18 cellular contexts compared by ENCODE assay signal in the genomic region with DNA sequence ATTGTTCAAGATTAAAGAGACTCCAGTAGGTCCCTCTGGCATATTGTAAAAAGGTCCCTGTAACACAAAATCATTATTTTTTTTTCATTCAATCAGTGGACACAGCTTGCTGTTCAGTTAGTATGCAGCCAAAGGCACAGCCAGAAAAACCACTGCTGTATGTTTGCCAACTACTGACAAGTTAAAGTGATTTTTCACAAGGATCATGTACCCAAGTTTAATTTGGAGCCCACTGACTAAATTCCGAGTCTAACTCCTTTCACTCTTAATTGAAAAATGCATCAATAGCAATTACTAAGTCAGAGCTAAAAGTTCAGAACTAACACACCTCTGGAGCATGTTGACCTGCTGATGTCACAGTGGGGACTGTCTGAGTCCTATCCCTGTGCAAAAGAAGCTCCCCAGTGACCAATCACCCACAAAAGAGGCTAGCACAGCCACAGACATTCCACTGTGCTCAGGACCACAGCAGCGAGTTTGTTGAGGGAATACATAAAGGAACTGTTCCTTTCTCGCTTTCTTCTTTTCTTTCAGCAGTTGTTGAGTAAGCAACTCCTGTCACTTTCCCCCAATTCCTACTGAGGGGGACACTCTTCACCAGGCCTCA.
DNase-seq lines count a peak whose midpoint lies in the region; ATAC-seq and TF ChIP-seq lines count a peak whose summit lies in the region.
"Had no signal": no experiment of that assay in that cellular context is flagged by ENCODE, and none has a peak within 500 bp of the region (broad histone marks: within the 10 kb centered on the region; RNA-seq: fewer than 3 reads in every experiment).

No MANE protein-coding gene starts in this region.

- H3K27me3 ChIP-seq in neural progenitor cell = no peaks in the 10 kb centered on the region
- H3K27me3 ChIP-seq in sigmoid colon = no peaks in the 10 kb centered on the region
- H3K27me3 ChIP-seq: right atrium auricular region, stomach had no signal

- H3K4me2 ChIP-seq in neural progenitor cell = peak overlapping the region; percentile 54

- no peaks in the 10 kb centered on the region for H4K20me1 ChIP-seq in neural progenitor cell (ENCODE audit: low read depth)

- H3K4me1 ChIP-seq in neural progenitor cell = peaks cover 32% of the 10 kb centered on the region
- peaks cover 0 to 15% (median 0%) of the 10 kb centered on the region in 4 donors for H3K4me1 ChIP-seq in sigmoid colon
- H3K4me1 ChIP-seq: right atrium auricular region had no signal

- WGBS in sigmoid colon, 2 donors = 91 to 92% methylated on average over 3 of the region's 3 CpGs

- TF ChIP-seq CTCF in fibroblast of the aortic adventitia (IDR thresholded peaks at IDR 0.05; ENCODE audit: insufficient read depth, low read length) (no peak), neural progenitor cell (IDR thresholded peaks at IDR 0.05) (no peak), sigmoid colon (IDR thresholded peaks at IDR 0.05) (no peak)

- ATAC-seq in T-helper 17 cell = no peak
- ATAC-seq: activated CD8-positive, alpha-beta T cell treated with anti-CD3 and anti-CD28 coated beads for 36 hours had no signal

- H3K79me2 ChIP-seq in neural progenitor cell (ENCODE audit: low read depth) = peaks cover 2% of the 10 kb centered on the region

- H3K4me1 Mint-ChIP-seq in T-helper 17 cell (peaks cover 30% of the 10 kb centered on the region), neural progenitor cell (peaks cover 61% of the 10 kb centered on the region)

- TF ChIP-seq POLR2A in sigmoid colon (IDR thresholded peaks at IDR 0.05) = no peak

- H3K27ac Mint-ChIP-seq in T-helper 17 cell (peak overlapping the region; percentile 74), neural progenitor cell (peak overlapping the region; percentile 78)
- H3K27ac Mint-ChIP-seq: activated CD8-positive, alpha-beta T cell treated with anti-CD3 and anti-CD28 coated beads for 36 hours; activated naive CD8-positive, alpha-beta T cell treated with anti-CD3 and anti-CD28 coated beads, Interleukin-2, amount 10 ng/mL, durations not matched to agents 7 days and 5 days; activated T-helper 1 cell treated with anti-CD3 and anti-CD28 coated beads, Interleukin-12 subunit alpha, Interleukin-12 subunit beta, Interleukin-2, Interleukin-4 antibody, amounts not matched to agents 30 ng/mL and 10 ng/mL and 1 ng/mL, durations not matched to agents 14 hours and 24 hours and 36 hours; WTC11 had no signal

- intact Hi-C loops in sigmoid colon (cut with DNase I) = loop anchor here (10.0 kb wide), 1 partner anchor 383 kb away; no protein-coding TSS in a partner anchor

- no peaks in the 10 kb centered on the region for H3K9me3 ChIP-seq in T-helper 17 cell (ENCODE audit: control insufficient read depth, low read length, poor library complexity, severe bottlenecking)
- no peaks in the 10 kb centered on the region for H3K9me3 ChIP-seq in neural progenitor cell (ENCODE audit: low read depth)
- H3K9me3 ChIP-seq in sigmoid colon = no peaks in the 10 kb centered on the region
- H3K9me3 ChIP-seq: right atrium auricular region, stomach had no signal

- no peaks in the 10 kb centered on the region for H3K9me3 Mint-ChIP-seq in neural progenitor cell
- H3K9me3 Mint-ChIP-seq: activated CD8-positive, alpha-beta T cell treated with anti-CD3 and anti-CD28 coated beads for 36 hours; activated naive CD8-positive, alpha-beta T cell treated with anti-CD3 and anti-CD28 coated beads, Interleukin-2, amount 10 ng/mL, durations not matched to agents 7 days and 5 days; activated T-helper 1 cell treated with anti-CD3 and anti-CD28 coated beads, Interleukin-12 subunit alpha, Interleukin-12 subunit beta, Interleukin-2, Interleukin-4 antibody, amounts not matched to agents 30 ng/mL and 10 ng/mL and 1 ng/mL, durations not matched to agents 14 hours and 24 hours and 36 hours; CD8-positive, alpha-beta memory T cell; WTC11 had no signal

- H3K36me3 Mint-ChIP-seq in T-helper 17 cell (ENCODE audit: low read depth) (peaks cover 8% of the 10 kb centered on the region), neural progenitor cell (peaks cover 10% of the 10 kb centered on the region)
- H3K36me3 Mint-ChIP-seq: WTC11 had no signal

- no peak overlapping the region for H3K9ac ChIP-seq in neural progenitor cell

- no peaks in the 10 kb centered on the region for H3K36me3 ChIP-seq in neural progenitor cell
- no peaks in the 10 kb centered on the region for H3K36me3 ChIP-seq in sigmoid colon
- H3K36me3 ChIP-seq: right atrium auricular region, stomach had no signal

- peaks cover 24% of the 10 kb centered on the region for H3F3A ChIP-seq in neural progenitor cell (ENCODE audit: low read depth)

- no peak for TF ChIP-seq EP300 in sigmoid colon (IDR thresholded peaks at IDR 0.05)

- DNase-seq in ELF-1 (ENCODE audit: low read depth, low spot score) (peak; percentile 10), T-helper 17 cell (no peak), fibroblast of the aortic adventitia (ENCODE audit: low read depth) (peak; percentile 24), neural progenitor cell (ENCODE audit: low spot score) (peak; percentile 12), NCI-H510A (lab: John Stamatoyannopoulos, UW) (no peak), iPS-NIHi7 (ENCODE audit: extremely low spot score) (no peak), sigmoid colon (no peak), cerebellar nuclear complex (lab: John Stamatoyannopoulos, UW) (no peak)
- DNase-seq: activated CD8-positive, alpha-beta T cell treated with anti-CD3 and anti-CD28 coated beads for 36 hours; activated naive CD8-positive, alpha-beta T cell treated with anti-CD3 and anti-CD28 coated beads, Interleukin-2, amount 10 ng/mL, durations not matched to agents 7 days and 5 days; CD8-positive, alpha-beta memory T cell; DND-41; NCI-H1436; stimulated activated CD4-positive, alpha-beta T cell treated with anti-CD3 and anti-CD28 coated beads, Interleukin-1b, Interleukin-23, amount 100 ng/mL, for 48 hours; stomach had no signal

- H3K4me3 ChIP-seq in fibroblast of the aortic adventitia (ENCODE audit: low read depth, low read length) = no peak overlapping the region
- no peak overlapping the region for H3K4me3 ChIP-seq in neural progenitor cell
- no peak overlapping the region for H3K4me3 ChIP-seq in sigmoid colon
- H3K4me3 ChIP-seq: right atrium auricular region, stomach had no signal

- no peaks in the 10 kb centered on the region for H3K27me3 Mint-ChIP-seq in T-helper 17 cell
- H3K27me3 Mint-ChIP-seq in neural progenitor cell (ENCODE audit: insufficient read depth, low read depth) = no peaks in the 10 kb centered on the region
- H3K27me3 Mint-ChIP-seq: activated CD8-positive, alpha-beta T cell treated with anti-CD3 and anti-CD28 coated beads for 36 hours; activated naive CD8-positive, alpha-beta T cell treated with anti-CD3 and anti-CD28 coated beads, Interleukin-2, amount 10 ng/mL, durations not matched to agents 7 days and 5 days; CD8-positive, alpha-beta memory T cell had no signal

- H3K27ac ChIP-seq in neural progenitor cell = no peak overlapping the region
- H3K27ac ChIP-seq in sigmoid colon = no peak overlapping the region
- H3K27ac ChIP-seq: right atrium auricular region, stomach had no signal

- H3K4me3 Mint-ChIP-seq in T-helper 17 cell (no peak overlapping the region), neural progenitor cell (peak overlapping the region; percentile 11)
- H3K4me3 Mint-ChIP-seq: activated CD8-positive, alpha-beta T cell treated with anti-CD3 and anti-CD28 coated beads for 36 hours; activated naive CD8-positive, alpha-beta T cell treated with anti-CD3 and anti-CD28 coated beads, Interleukin-2, amount 10 ng/mL, durations not matched to agents 7 days and 5 days; activated T-helper 1 cell treated with anti-CD3 and anti-CD28 coated beads, Interleukin-12 subunit alpha, Interleukin-12 subunit beta, Interleukin-2, Interleukin-4 antibody, amounts not matched to agents 30 ng/mL and 10 ng/mL and 1 ng/mL, durations not matched to agents 14 hours and 24 hours and 36 hours; CD8-positive, alpha-beta memory T cell; WTC11 had no signal

- no peak overlapping the region for H2AFZ ChIP-seq in neural progenitor cell (replicated peaks)

Comparison
In these comparisons a context has a peak if more than half of its experiments do, and no peak if none do; other contexts are left out.
1. DNase-seq: peak in ELF-1 (single experiment), fibroblast of the aortic adventitia (single experiment) and neural progenitor cell (single experiment); none in T-helper 17 cell (0 of 3), NCI-H510A (single experiment), iPS-NIHi7 (single experiment), sigmoid colon (single experiment) and cerebellar nuclear complex (0 of 2).